1 cellular context compared by ENCODE assay signal in genomic region chr14:102898776-102899515, GRCh38.
TF ChIP-seq lines count a peak whose summit lies in the region.

No MANE protein-coding gene starts in this region.

TF ChIP-seq in HCT116, 20 proteins besides CTCF, POLR2A, EP300 and RAD21:
- TF ChIP-seq, protein P1, sequence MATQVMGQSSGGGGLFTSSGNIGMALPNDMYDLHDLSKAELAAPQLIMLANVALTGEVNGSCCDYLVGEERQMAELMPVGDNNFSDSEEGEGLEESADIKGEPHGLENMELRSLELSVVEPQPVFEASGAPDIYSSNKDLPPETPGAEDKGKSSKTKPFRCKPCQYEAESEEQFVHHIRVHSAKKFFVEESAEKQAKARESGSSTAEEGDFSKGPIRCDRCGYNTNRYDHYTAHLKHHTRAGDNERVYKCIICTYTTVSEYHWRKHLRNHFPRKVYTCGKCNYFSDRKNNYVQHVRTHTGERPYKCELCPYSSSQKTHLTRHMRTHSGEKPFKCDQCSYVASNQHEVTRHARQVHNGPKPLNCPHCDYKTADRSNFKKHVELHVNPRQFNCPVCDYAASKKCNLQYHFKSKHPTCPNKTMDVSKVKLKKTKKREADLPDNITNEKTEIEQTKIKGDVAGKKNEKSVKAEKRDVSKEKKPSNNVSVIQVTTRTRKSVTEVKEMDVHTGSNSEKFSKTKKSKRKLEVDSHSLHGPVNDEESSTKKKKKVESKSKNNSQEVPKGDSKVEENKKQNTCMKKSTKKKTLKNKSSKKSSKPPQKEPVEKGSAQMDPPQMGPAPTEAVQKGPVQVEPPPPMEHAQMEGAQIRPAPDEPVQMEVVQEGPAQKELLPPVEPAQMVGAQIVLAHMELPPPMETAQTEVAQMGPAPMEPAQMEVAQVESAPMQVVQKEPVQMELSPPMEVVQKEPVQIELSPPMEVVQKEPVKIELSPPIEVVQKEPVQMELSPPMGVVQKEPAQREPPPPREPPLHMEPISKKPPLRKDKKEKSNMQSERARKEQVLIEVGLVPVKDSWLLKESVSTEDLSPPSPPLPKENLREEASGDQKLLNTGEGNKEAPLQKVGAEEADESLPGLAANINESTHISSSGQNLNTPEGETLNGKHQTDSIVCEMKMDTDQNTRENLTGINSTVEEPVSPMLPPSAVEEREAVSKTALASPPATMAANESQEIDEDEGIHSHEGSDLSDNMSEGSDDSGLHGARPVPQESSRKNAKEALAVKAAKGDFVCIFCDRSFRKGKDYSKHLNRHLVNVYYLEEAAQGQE (IDR thresholded peaks at IDR 0.05; ENCODE audit: low read depth) = no peak
- TF ChIP-seq MAX (IDR thresholded peaks at IDR 0.05) (no peak), CEBPB (IDR thresholded peaks at IDR 0.05; ENCODE audit: low read depth) (no peak)
